1 cellular context compared by ENCODE assay signal in genomic region chr18:12027046-12027445, GRCh38.
TF ChIP-seq lines count a peak whose summit lies in the region.

No MANE protein-coding gene starts in this region.

TF ChIP-seq in liver, 16 proteins besides CTCF, POLR2A, EP300 and RAD21 (continued from another document):
- peak; percentile 64 for TF ChIP-seq REST (IDR thresholded peaks at IDR 0.05)
- TF ChIP-seq ZBTB33 (IDR thresholded peaks at IDR 0.05) = peak; percentile 74
- TF ChIP-seq HNF4A (conservative IDR thresholded peaks at IDR 0.05) = peak; percentile 52 to 86
- TF ChIP-seq NR2F2 (IDR thresholded peaks at IDR 0.05) = no peak
- no peak for TF ChIP-seq ATF3 (IDR thresholded peaks at IDR 0.05)
- no peak for TF ChIP-seq TAF1 (conservative IDR thresholded peaks at IDR 0.05)
- peak in 1 of 2 donors; percentile 19 for TF ChIP-seq GABPA (IDR thresholded peaks at IDR 0.05 in 1 of 2, conservative IDR thresholded peaks at IDR 0.05 in 1 of 2)
- TF ChIP-seq YY1 (IDR thresholded peaks at IDR 0.05) = peak; percentile 70
- TF ChIP-seq SP1 (IDR thresholded peaks at IDR 0.05) = peak; percentile 72
- TF ChIP-seq FOXA2 (IDR thresholded peaks at IDR 0.05) = peak; percentile 49
- TF ChIP-seq HNF4G (IDR thresholded peaks at IDR 0.05) = no peak
- TF ChIP-seq MAX (IDR thresholded peaks at IDR 0.05) = no peak
- peak; percentile 53 for TF ChIP-seq FOXA1 (IDR thresholded peaks at IDR 0.05)
